Comparison of ENCODE assay signal across 9 cellular contexts in the genomic region with DNA sequence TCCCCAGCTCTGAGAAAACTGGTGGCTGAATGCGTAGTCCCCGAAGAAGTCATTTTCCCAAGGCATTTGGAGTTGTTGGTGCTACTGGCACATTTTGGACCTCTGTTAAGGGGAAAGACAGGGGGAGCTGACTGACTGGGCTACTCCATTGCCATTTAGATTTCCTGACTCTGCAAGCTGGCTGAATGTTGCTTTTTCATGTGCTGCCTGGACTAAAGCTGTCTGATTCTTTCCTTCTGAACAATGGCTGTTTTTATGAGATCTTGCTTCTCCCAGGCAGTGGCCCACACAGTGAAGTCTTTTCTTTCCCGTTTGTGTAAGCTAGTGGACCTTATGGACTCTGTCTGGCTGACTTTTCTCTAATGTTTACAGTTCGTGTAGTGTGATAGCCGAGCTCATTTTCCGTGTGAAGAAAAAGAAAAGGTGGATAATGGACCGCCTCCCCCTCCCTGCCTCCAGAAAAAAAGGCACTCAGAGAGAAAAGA. TPM values are rescaled to one million over a fixed set of nuclear protein-coding genes. Genes with fewer than 3 reads are reported as not detected.
DNase-seq lines count a peak whose midpoint lies in the region; ATAC-seq and TF ChIP-seq lines count a peak whose summit lies in the region.
"Had no signal": no experiment of that assay in that cellular context is flagged by ENCODE, and none has a peak within 500 bp of the region (broad histone marks: within the 10 kb centered on the region; RNA-seq: fewer than 3 reads in every experiment).

No MANE protein-coding gene starts in this region.

- H3K9ac ChIP-seq in SK-N-SH = no peak overlapping the region

- DNase-seq in SK-N-SH = no peak
- DNase-seq in heart left ventricle = no peak
- no peak for DNase-seq in aorta
- DNase-seq in stimulated activated naive CD4-positive, alpha-beta T cell treated with Interleukin-2 at 50 U/mL for 16 hours (lab: John Stamatoyannopoulos, UW) = no peak
- no peak for DNase-seq in ecto neural progenitor cell (ENCODE audit: low spot score)
- DNase-seq: NCI-H1694 treated with DMSO at 0.1 percent for 48 hours had no signal

- H3K4me1 ChIP-seq in SK-N-SH (ENCODE audit: control insufficient read depth in 1 of 2, insufficient read depth in 2 of 2, low read depth in 1 of 2, low read length in 1 of 2) = peaks cover 0 to 19% of the 10 kb centered on the region in 2 experiments; a peak in 1 of 4 replicates
- H3K4me1 ChIP-seq in heart left ventricle = peaks cover 14 to 94% (median 67%) of the 10 kb centered on the region in 12 donors
- peaks cover 50% of the 10 kb centered on the region for H3K4me1 ChIP-seq in neuron (ENCODE audit: insufficient read depth, low read length)
- H3K4me1 ChIP-seq in aorta (ENCODE audit: control insufficient read depth in 1 of 2, insufficient read depth in 2 of 2, low read length in 2 of 2) = peaks cover 3 to 6% of the 10 kb centered on the region in 2 donors

- H3K4me3 ChIP-seq in SK-N-SH (ENCODE audit: low read depth in 2 of 2, low read length in 1 of 2) (no peak overlapping the region), heart left ventricle (peak overlapping the region in 1 of 12 donors; percentile 0), neuron (ENCODE audit: low read length) (peak overlapping the region; percentile 26), aorta (ENCODE audit: low read length in 2 of 2) (no peak overlapping the region)

- no peaks in the 10 kb centered on the region for H4K20me1 ChIP-seq in SK-N-SH (ENCODE audit: insufficient read depth)

- peaks cover 13% of the 10 kb centered on the region for H3K79me2 ChIP-seq in SK-N-SH (ENCODE audit: insufficient read depth)

- no peak overlapping the region for H2AFZ ChIP-seq in SK-N-SH (ENCODE audit: low read depth)
- H2AFZ ChIP-seq in neuron (ENCODE audit: low read depth, low read length) = no peak overlapping the region

- TF ChIP-seq EP300 in SK-N-SH (IDR thresholded peaks at IDR 0.05; ENCODE audit: borderline replicate concordance in 1 of 2, low read depth in 1 of 2, low read length in 1 of 2) = no peak

- peak overlapping the region; percentile 25 to 29; a peak in 2 of 4 replicates for H3K27ac ChIP-seq in SK-N-SH (ENCODE audit: low read depth in 2 of 2, low read length in 1 of 2)
- H3K27ac ChIP-seq in heart left ventricle = peak overlapping the region; percentile 62 to 87 (median 78)
- H3K27ac ChIP-seq in aorta (ENCODE audit: low read depth in 1 of 2, low read length in 2 of 2) = peak overlapping the region; percentile 24 to 98

- H3F3A ChIP-seq in SK-N-SH (replicated peaks; ENCODE audit: insufficient read depth) = peaks cover 5% of the 10 kb centered on the region

- no peak for TF ChIP-seq CTCF in SK-N-SH (IDR thresholded peaks at IDR 0.05)
- peak in 4 of 12 donors; percentile 16 to 43 (median 35) for TF ChIP-seq CTCF in heart left ventricle (IDR thresholded peaks at IDR 0.05)

- H3K27me3 ChIP-seq in SK-N-SH (ENCODE audit: insufficient read depth) = no peaks in the 10 kb centered on the region
- H3K27me3 ChIP-seq in heart left ventricle = no peaks in the 10 kb centered on the region
- H3K27me3 ChIP-seq in neuron (ENCODE audit: insufficient read depth, low read length) = no peaks in the 10 kb centered on the region
- no peaks in the 10 kb centered on the region for H3K27me3 ChIP-seq in aorta (ENCODE audit: control insufficient read depth in 1 of 2, insufficient read depth in 2 of 2, low read length in 1 of 2)

- 90% methylated on average over 6 of the region's 7 CpGs for WGBS in SK-N-SH (ENCODE audit: low lambda C conversion rate)
- WGBS in heart left ventricle, 4 donors = 12 to 31% (median 15%) methylated on average over 7 of the region's 7 CpGs
- 1 to 7% methylated on average over 7 of the region's 7 CpGs for WGBS in aorta, 2 donors

- POLR2A ChIA-PET in SK-N-SH (lab: Yijun Ruan, JAX) = no interaction called here

- no peaks in the 10 kb centered on the region for H3K9me2 ChIP-seq in SK-N-SH

- 0 out of 2 replicates have a peak overlapping the region, but pooled peaks have one; percentile 6 for H3K4me2 ChIP-seq in SK-N-SH

- intact Hi-C loops in heart left ventricle (cut with DNase I) = loop anchor here in 3 of 10 donors (5.0 kb wide), 1 partner anchor 36 kb away; no protein-coding TSS in a partner anchor
- intact Hi-C loops in aorta (cut with DNase I) = no loop called here

- H3K36me3 ChIP-seq in SK-N-SH (replicated peaks in 1 of 2; ENCODE audit: control insufficient read depth in 1 of 2, insufficient read depth in 2 of 2, low read length in 1 of 2) (no peaks in the 10 kb centered on the region), heart left ventricle (no peaks in the 10 kb centered on the region), neuron (ENCODE audit: insufficient read depth, low read length) (no peaks in the 10 kb centered on the region), aorta (ENCODE audit: control insufficient read depth in 1 of 2, insufficient read depth in 2 of 2, low read length in 1 of 2) (no peaks in the 10 kb centered on the region)

- TF ChIP-seq POLR2A in heart left ventricle (IDR thresholded peaks at IDR 0.05) = no peak

- CTCF ChIA-PET in SK-N-SH (lab: Yijun Ruan, JAX) = interaction anchor here (3.6 kb wide), 1 partner anchor 47 kb away, joined by 18 read pairs; no protein-coding TSS in a partner anchor

- ATAC-seq in SK-N-SH treated with all-trans-retinoic acid at 6 μM for 48 hours (no peak), heart left ventricle (peak; percentile 7 to 56 (median 28)), aorta (ENCODE audit: low FRiP score) (peak; percentile 68), HG02840 (IDR thresholded peaks at IDR 0.05; ENCODE audit: low FRiP score, unreplicated experiment) (no peak)

- no peaks in the 10 kb centered on the region for H3K9me3 ChIP-seq in SK-N-SH
- no peaks in the 10 kb centered on the region for H3K9me3 ChIP-seq in heart left ventricle
- H3K9me3 ChIP-seq in neuron (ENCODE audit: low read length) = no peaks in the 10 kb centered on the region
- no peaks in the 10 kb centered on the region for H3K9me3 ChIP-seq in aorta (ENCODE audit: control insufficient read depth, low read length)

- no peak for TF ChIP-seq RAD21 in SK-N-SH (IDR thresholded peaks at IDR 0.05; ENCODE audit: low read length)

TF ChIP-seq in SK-N-SH, 30 proteins besides CTCF, POLR2A, EP300 and RAD21 (continues in another document):
- no peak for TF ChIP-seq YY1 (IDR thresholded peaks at IDR 0.05; ENCODE audit: low read depth)
- TF ChIP-seq, protein P1, sequence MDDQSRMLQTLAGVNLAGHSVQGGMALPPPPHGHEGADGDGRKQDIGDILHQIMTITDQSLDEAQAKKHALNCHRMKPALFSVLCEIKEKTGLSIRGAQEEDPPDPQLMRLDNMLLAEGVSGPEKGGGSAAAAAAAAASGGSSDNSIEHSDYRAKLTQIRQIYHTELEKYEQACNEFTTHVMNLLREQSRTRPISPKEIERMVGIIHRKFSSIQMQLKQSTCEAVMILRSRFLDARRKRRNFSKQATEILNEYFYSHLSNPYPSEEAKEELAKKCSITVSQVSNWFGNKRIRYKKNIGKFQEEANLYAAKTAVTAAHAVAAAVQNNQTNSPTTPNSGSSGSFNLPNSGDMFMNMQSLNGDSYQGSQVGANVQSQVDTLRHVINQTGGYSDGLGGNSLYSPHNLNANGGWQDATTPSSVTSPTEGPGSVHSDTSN (IDR thresholded peaks at IDR 0.05) = no peak
- TF ChIP-seq TAF1 (IDR thresholded peaks at IDR 0.05; ENCODE audit: borderline replicate concordance, low read depth, low read length) = no peak
- TF ChIP-seq RCOR1 (IDR thresholded peaks at IDR 0.05; ENCODE audit: low read length) = no peak
- TF ChIP-seq FOSL2 (IDR thresholded peaks at IDR 0.05; ENCODE audit: borderline replicate concordance, low read depth) = no peak
- no peak for TF ChIP-seq MEF2A (IDR thresholded peaks at IDR 0.05; ENCODE audit: borderline replicate concordance, low read depth)
- TF ChIP-seq EZH2phosphoT487 (IDR thresholded peaks at IDR 0.05; ENCODE audit: borderline replicate concordance, low read depth) = no peak

TF ChIP-seq in SK-N-SH treated with all-trans-retinoic acid at 6 μM for 48 hours, 23 proteins besides CTCF, POLR2A, EP300 and RAD21:
- TF ChIP-seq BACH2 (CRISPR knock-in tag; IDR thresholded peaks at IDR 0.05; ENCODE audit: borderline replicate concordance) = no peak
- TF ChIP-seq CSRNP3 (CRISPR knock-in tag; IDR thresholded peaks at IDR 0.05) = no peak
- TF ChIP-seq GLIS3 (CRISPR knock-in tag; IDR thresholded peaks at IDR 0.05) = no peak
- TF ChIP-seq ESRRG (CRISPR knock-in tag; IDR thresholded peaks at IDR 0.05) = no peak
TF ChIP-seq in SK-N-SH treated with all-trans-retinoic acid at 6 μM for 48 hours: peak in this region for 0.

RNA-seq across cellular contexts. Expression of gene TRAK1, which starts 38.2 kb away (rescaled TPM):
- 11.5 and 12.5 TPM in 2 replicates for polyA plus RNA-seq in SK-N-SH (2012; rRNA removed)
- 10.7 and 13.8 TPM in 2 replicates for polyA plus RNA-seq in SK-N-SH (2012; cell fraction: cytosol; rRNA removed)
- 12.5 and 13.9 TPM in 2 replicates for polyA plus RNA-seq in SK-N-SH (2012; cell fraction: nucleus; rRNA removed)
- total RNA-seq in heart left ventricle = 100 to 1,000 TPM; 149 to 364 (median 272) TPM
- polyA plus RNA-seq in heart left ventricle = 10 to 100 TPM; 53.3 to 76.3 TPM
- total RNA-seq in aorta = 10 to 100 TPM; 33.5 to 37.7 TPM
- polyA plus RNA-seq in aorta = 10 to 100 TPM; 15.7 to 16.3 TPM

Comparison
In these comparisons a context has a peak if more than half of its experiments do, and no peak if none do; other contexts are left out.
1. H3K27ac ChIP-seq: peak in every context shown above with its lines; median percentile 78 in heart left ventricle; 61 in aorta; 27 in SK-N-SH.
2. ATAC-seq: peak in heart left ventricle (4 of 4) and aorta (single experiment); none in SK-N-SH treated with all-trans-retinoic acid at 6 μM for 48 hours (single experiment) and HG02840 (single experiment).